Comparison of ENCODE assay signal across 17 cellular contexts in genomic region chr17:43881758-43882505, GRCh38. TPM values are rescaled to one million over a fixed set of nuclear protein-coding genes. Genes with fewer than 3 reads are reported as not detected.
DNase-seq lines count a peak whose midpoint lies in the region; ATAC-seq, FAIRE-seq and TF ChIP-seq lines count a peak whose summit lies in the region.
"Had no signal": no experiment of that assay in that cellular context is flagged by ENCODE, and none has a peak within 500 bp of the region (broad histone marks: within the 10 kb centered on the region; RNA-seq: fewer than 3 reads in every experiment).

No MANE protein-coding gene starts in this region.

- no peak overlapping the region for H3K18ac ChIP-seq in neuronal stem cell (ENCODE audit: low read length)

- no peak overlapping the region for H2BK12ac ChIP-seq in neuronal stem cell (ENCODE audit: low read length)

- H3K4me2 ChIP-seq in K562 (ENCODE audit: insufficient read depth, low read length) (peak overlapping the region; percentile 55), neuronal stem cell (ENCODE audit: insufficient read depth, low read length, poor library complexity, severe bottlenecking) (no peak overlapping the region)
- H3K4me2 ChIP-seq: A549 had no signal

- no peak for TF ChIP-seq POLR2A in K562 (conservative IDR thresholded peaks at IDR 0.05)
- no peak for TF ChIP-seq POLR2A in testis (IDR thresholded peaks at IDR 0.05)

- H2AK5ac ChIP-seq in neuronal stem cell (ENCODE audit: low read depth, low read length), result no peak overlapping the region

- BruUV-seq in K562 (replicated peaks; lab: Mats Ljungman, UMichigan), result no TSS peak

- H2BK15ac ChIP-seq in neuronal stem cell (ENCODE audit: low read length), result no peak overlapping the region

- H2BK5ac ChIP-seq in neuronal stem cell (ENCODE audit: low read length), result peak overlapping the region; percentile 1

- in situ Hi-C loops in K562 (cut with MboI), result no loop called here

- no peaks in the 10 kb centered on the region for H3K79me2 ChIP-seq in K562 (ENCODE audit: control insufficient read depth, insufficient read depth, low read length)

- H2BK120ac ChIP-seq in neuronal stem cell (ENCODE audit: low read depth, low read length), result no peak overlapping the region

- peaks cover 1% of the 10 kb centered on the region for H3K36me3 ChIP-seq in H7 (replicated peaks; ENCODE audit: control insufficient read depth, insufficient read depth, low read length)
- H3K36me3 ChIP-seq in K562 (ENCODE audit: control insufficient read depth, insufficient read depth, low read length), result no peaks in the 10 kb centered on the region
- peaks cover 0 to 18% of the 10 kb centered on the region in 2 donors for H3K36me3 ChIP-seq in neuronal stem cell (replicated peaks in 1 of 2; ENCODE audit: control insufficient read depth in 2 of 2, insufficient read depth in 2 of 2, low read length in 2 of 2)
- H3K36me3 ChIP-seq in testis (ENCODE audit: low read depth, missing control alignments), result no peaks in the 10 kb centered on the region

- no peak overlapping the region for H4K8ac ChIP-seq in neuronal stem cell (ENCODE audit: low read depth, low read length)

- POLR2A ChIA-PET in K562 (lab: Yijun Ruan, JAX), result interaction anchor here (0.8 to 0.9 kb wide), 2 partner anchors 16 to 26 kb away, joined by 3 read pairs; no protein-coding TSS in a partner anchor

- peak; percentile 69 for DNase-seq in H7
- peak; percentile 71 to 92 (median 90) for DNase-seq in K562 (ENCODE audit: extremely low read depth in 1 of 4, low spot score in 3 of 4)
- no peak for DNase-seq in neuronal stem cell (ENCODE audit: low spot score)
- DNase-seq in testis, result peak; percentile 73
- DNase-seq in NCI-H187 treated with DMSO at 0.1 percent for 48 hours (lab: John Stamatoyannopoulos, UW), result no peak
- no peak for DNase-seq in EL
- DNase-seq: CD8-positive, alpha-beta T cell; COR-L47; DND-41; GF-D8; IMR-90 had no signal

- H3K4me3 ChIP-seq in H7 (ENCODE audit: insufficient read depth, low read depth, low read length), result no peak overlapping the region
- no peak overlapping the region for H3K4me3 ChIP-seq in K562
- H3K4me3 ChIP-seq in neuronal stem cell (ENCODE audit: low read length in 2 of 2), result no peak overlapping the region
- H3K4me3 ChIP-seq in testis, result no peak overlapping the region
- H3K4me3 ChIP-seq: A549 had no signal

- intact Hi-C loops in K562 (cut with micrococcal nuclease) (no loop called here), testis (cut with DNase I; ENCODE audit: low total_unique reads) (no loop called here)

- peak; percentile 78 for FAIRE-seq in K562 (lab: Jason Lieb, UNC)
- FAIRE-seq: A549, GM19239, H54 had no signal

- no peak for TF ChIP-seq RAD21 in K562 (CRISPR knock-in tag; conservative IDR thresholded peaks at IDR 0.05 in 1 of 2, IDR thresholded peaks at IDR 0.05 in 1 of 2)

- peak; percentile 85 for ATAC-seq in K562
- ATAC-seq in GM21381 (IDR thresholded peaks at IDR 0.05; ENCODE audit: unreplicated experiment), result no peak
- ATAC-seq: A549; CD8-positive, alpha-beta T cell had no signal

- H4K91ac ChIP-seq in neuronal stem cell (ENCODE audit: low read depth, low read length, poor library complexity), result no peak overlapping the region

- TF ChIP-seq CTCF in K562 (IDR thresholded peaks at IDR 0.05 in 2 of 3, conservative IDR thresholded peaks at IDR 0.05 in 1 of 3; ENCODE audit: insufficient read depth in 2 of 3, low read depth in 1 of 3, low read length in 3 of 3), result no peak
- TF ChIP-seq CTCF in testis (IDR thresholded peaks at IDR 0.05), result no peak

- no peak overlapping the region for H3K4ac ChIP-seq in neuronal stem cell (ENCODE audit: low read length)

- H3K9me1 ChIP-seq in K562 (ENCODE audit: control insufficient read depth, insufficient read depth, low read length), result no peaks in the 10 kb centered on the region

- peaks cover 5% of the 10 kb centered on the region for H3K79me1 ChIP-seq in neuronal stem cell (ENCODE audit: low read depth, low read length)

- no peak overlapping the region for H3K27ac ChIP-seq in K562 (ENCODE audit: extremely low read depth, low read depth, low read length)
- no peak overlapping the region for H3K27ac ChIP-seq in neuronal stem cell (replicated peaks; ENCODE audit: low read length)
- H3K27ac ChIP-seq in testis, result no peak overlapping the region
- H3K27ac ChIP-seq: A549 had no signal

- H3K9me3 ChIP-seq in K562 (replicated peaks; ENCODE audit: control insufficient read depth, insufficient read depth, low read depth, low read length) (no peaks in the 10 kb centered on the region), neuronal stem cell (replicated peaks in 1 of 2; ENCODE audit: control insufficient read depth in 2 of 2, insufficient read depth in 1 of 2, low read depth in 1 of 2, low read length in 2 of 2) (no peaks in the 10 kb centered on the region), testis (no peaks in the 10 kb centered on the region)
- H3K9me3 ChIP-seq: A549 had no signal

- CTCF ChIA-PET in K562 (lab: Yijun Ruan, JAX; ENCODE audit: low intra/inter-chr PET ratio), result no interaction called here

- H3K9ac ChIP-seq in K562 (ENCODE audit: insufficient read depth in 1 of 2, low read depth in 2 of 2, low read length in 2 of 2) (0 out of 4 replicates have a peak overlapping the region, but pooled peaks of 1 of the 2 experiments have one; percentile 19), neuronal stem cell (ENCODE audit: low read depth, low read length, poor library complexity) (no peak overlapping the region)

- TF ChIP-seq EP300 in K562 (IDR thresholded peaks at IDR 0.05; ENCODE audit: low read length), result no peak

- no peak overlapping the region for H3K14ac ChIP-seq in neuronal stem cell (ENCODE audit: low read length)

- peaks cover 0 to 33% of the 10 kb centered on the region in 2 experiments; a peak in 3 of 5 replicates for H3K4me1 ChIP-seq in K562 (replicated peaks in 1 of 2; ENCODE audit: control insufficient read depth in 2 of 2, insufficient read depth in 2 of 2, low read length in 2 of 2)
- H3K4me1 ChIP-seq in neuronal stem cell (ENCODE audit: control insufficient read depth in 2 of 2, insufficient read depth in 1 of 2, low read depth in 1 of 2, low read length in 2 of 2), result peaks cover 4 to 8% of the 10 kb centered on the region in 2 donors
- peaks cover 5% of the 10 kb centered on the region for H3K4me1 ChIP-seq in testis

- H2AFZ ChIP-seq in K562 (ENCODE audit: low read depth, low read length) (peak overlapping the region; percentile 82), neuronal stem cell (ENCODE audit: low read length) (no peak overlapping the region)

- H3K23ac ChIP-seq in neuronal stem cell (ENCODE audit: low read depth, low read length, poor library complexity), result no peak overlapping the region

- 38% methylated on average over 18 of the region's 27 CpGs for WGBS in K562 (ENCODE audit: insufficient coverage, low coverage, missing lambda C conversion rate)
- WGBS in neuronal stem cell (ENCODE audit: extremely low coverage in 2 of 2, insufficient read length in 2 of 2, insufficient replicate concordance in 1 of 2), 2 donors, result no CpG with 5 or more reads among the region's 27 CpGs
- WGBS in testis, 2 donors, result 67 to 78% methylated on average over 25 to 27 of the region's 27 CpGs

- H4K20me1 ChIP-seq in K562 (replicated peaks; ENCODE audit: control insufficient read depth, insufficient read depth, low read length), result no peaks in the 10 kb centered on the region; the same call in 1 of the 2 replicates

- H3K27me3 ChIP-seq in H7 (ENCODE audit: control insufficient read depth, insufficient read depth, low read length) (no peaks in the 10 kb centered on the region), K562 (ENCODE audit: control insufficient read depth in 2 of 2, insufficient read depth in 2 of 2, low read length in 2 of 2) (peaks cover 4 to 12% of the 10 kb centered on the region in 2 experiments; a peak in 3 of 5 replicates), neuronal stem cell (ENCODE audit: control insufficient read depth in 3 of 3, insufficient read depth in 3 of 3, low read depth in 1 of 3, low read length in 3 of 3) (no peaks in the 10 kb centered on the region), testis (no peaks in the 10 kb centered on the region)

RNA-seq across cellular contexts. Expression of gene MPP2, which starts 25.4 kb away (rescaled TPM):
- total RNA-seq in H7 (2014; rRNA removed; shearing (Covaris generic)), result 9.0 and 12.2 TPM in 2 replicates
- total RNA-seq in K562 (2011; cell fraction: chromatin; rRNA removed; ENCODE audit: low replicate concordance), result 0.30 and 1.5 TPM in 2 replicates
- total RNA-seq in K562 (2011; cell fraction: nucleolus; rRNA removed), result 1.2 and 1.8 TPM in 2 replicates
- 0.66 and 0.99 TPM in 2 replicates for total RNA-seq in K562 (2011; cell fraction: nucleoplasm; rRNA removed)
- 0.14 and 0.41 TPM in 2 replicates for total RNA-seq in K562 (2014; rRNA removed)
- 0.35 and 0.44 TPM in 2 replicates for total RNA-seq in K562 (2014; rRNA removed; fragmentation: Illumina TruSeq; extraction: Trizol)
- total RNA-seq in K562 (2015; rRNA removed; fragmentation: Illumina TruSeq; extraction: Trizol), result 0.26 and 0.33 TPM in 2 replicates
- 0.45 and 0.53 TPM in 2 replicates for total RNA-seq in K562 (2021)
- polyA plus RNA-seq in K562 (2011; rRNA removed), result 1.0 and 1.2 TPM in 2 replicates
- 1.3 and 1.5 TPM in 2 replicates for polyA plus RNA-seq in K562 (2011; cell fraction: cytosol; rRNA removed)
- polyA plus RNA-seq in K562 (2011; cell fraction: nucleus; rRNA removed), result 1.4 and 1.6 TPM in 2 replicates
- polyA plus RNA-seq in K562 (2012), result 0.19 and 0.34 TPM in 2 replicates
- 0.24 and 0.28 TPM in 2 replicates for polyA plus RNA-seq in K562 (2014; fragmentation: Illumina TruSeq; extraction: Trizol)
- polyA plus RNA-seq in K562 (2014; fragmentation: Nextera tagmentation; extraction: Ambion mirVana), result under 1 TPM; 0.04 TPM
- 0.12 and 0.39 TPM in 2 replicates for polyA plus RNA-seq in K562 (2014; rRNA removed)
- polyA minus RNA-seq in K562 (2011; rRNA and poly(A)+ RNA removed), result 0.99 and 1.5 TPM in 2 replicates
- polyA minus RNA-seq in K562 (2011; cell fraction: cytosol; rRNA and poly(A)+ RNA removed), result 1.2 and 1.3 TPM in 2 replicates
- polyA minus RNA-seq in K562 (2011; cell fraction: nucleus; rRNA and poly(A)+ RNA removed), result 0.89 and 1.9 TPM in 2 replicates
- polyA plus RNA-seq in neuronal stem cell (2013, experiment 1 of 2), result 13.6 TPM
- polyA plus RNA-seq in neuronal stem cell (2013, experiment 2 of 2), result 14.1 TPM
- 10 to 100 TPM; 25.1 to 25.8 TPM for total RNA-seq in testis
- polyA plus RNA-seq in testis (ENCODE audit: insufficient read depth, low read depth, low replicate concordance), result 31.4 TPM
- polyA plus RNA-seq: CD14-positive monocyte had no signal

RNA-seq across cellular contexts. Expression of gene CD300LG, which starts 35.0 kb away (rescaled TPM):
- total RNA-seq in H7 (2014; rRNA removed; shearing (Covaris generic)), result not detected in 2 replicates
- total RNA-seq in K562 (2011; cell fraction: chromatin; rRNA removed; ENCODE audit: low replicate concordance), result not detected in 2 replicates
- total RNA-seq in K562 (2011; cell fraction: nucleolus; rRNA removed), result not detected in 2 replicates
- not detected in 2 replicates for total RNA-seq in K562 (2011; cell fraction: nucleoplasm; rRNA removed)
- total RNA-seq in K562 (2014; rRNA removed), result not detected in 2 replicates
- not detected in 2 replicates for total RNA-seq in K562 (2014; rRNA removed; fragmentation: Illumina TruSeq; extraction: Trizol)
- not detected in 2 replicates for total RNA-seq in K562 (2015; rRNA removed; fragmentation: Illumina TruSeq; extraction: Trizol)
- total RNA-seq in K562 (2021), result not detected in 2 replicates
- polyA plus RNA-seq in K562 (2011; rRNA removed), result not detected in 2 replicates
- not detected in 2 replicates for polyA plus RNA-seq in K562 (2011; cell fraction: cytosol; rRNA removed)
- not detected in 2 replicates for polyA plus RNA-seq in K562 (2011; cell fraction: nucleus; rRNA removed)
- not detected in 2 replicates for polyA plus RNA-seq in K562 (2012)
- not detected in 2 replicates for polyA plus RNA-seq in K562 (2014; fragmentation: Illumina TruSeq; extraction: Trizol)
- not detected for polyA plus RNA-seq in K562 (2014; fragmentation: Nextera tagmentation; extraction: Ambion mirVana)
- not detected in 2 replicates for polyA plus RNA-seq in K562 (2014; rRNA removed)
- polyA minus RNA-seq in K562 (2011; rRNA and poly(A)+ RNA removed), result not detected in 2 replicates
- not detected in 2 replicates for polyA minus RNA-seq in K562 (2011; cell fraction: cytosol; rRNA and poly(A)+ RNA removed)
- polyA minus RNA-seq in K562 (2011; cell fraction: nucleus; rRNA and poly(A)+ RNA removed), result not detected in 2 replicates
- 0.04 TPM for polyA plus RNA-seq in neuronal stem cell (2013, experiment 1 of 2)
- 0.03 TPM for polyA plus RNA-seq in neuronal stem cell (2013, experiment 2 of 2)
- total RNA-seq in testis, result 10 to 100 TPM; 48.4 to 53.9 TPM
- polyA plus RNA-seq in testis (ENCODE audit: insufficient read depth, low read depth, low replicate concordance), result 49.2 TPM
- total RNA-seq: CD8-positive, alpha-beta T cell; IMR-90 had no signal
- polyA plus RNA-seq: A549, BJ, CD14-positive monocyte, IMR-90 had no signal

RNA-seq across cellular contexts. Expression of gene MPP3, which starts 49.0 kb away (rescaled TPM):
- total RNA-seq in H7 (2014; rRNA removed; shearing (Covaris generic)), result 7.7 and 8.3 TPM in 2 replicates
- total RNA-seq in K562 (2011; cell fraction: chromatin; rRNA removed; ENCODE audit: low replicate concordance), result 39.6 and 62.5 TPM in 2 replicates
- 26.3 and 31.2 TPM in 2 replicates for total RNA-seq in K562 (2011; cell fraction: nucleolus; rRNA removed)
- 35.3 and 39.0 TPM in 2 replicates for total RNA-seq in K562 (2011; cell fraction: nucleoplasm; rRNA removed)
- total RNA-seq in K562 (2014; rRNA removed) (6.0 and 10.4 TPM in 2 replicates), K562 (2014; rRNA removed; fragmentation: Illumina TruSeq; extraction: Trizol) (3.1 TPM in 2 replicates), K562 (2015; rRNA removed; fragmentation: Illumina TruSeq; extraction: Trizol) (2.2 and 2.9 TPM in 2 replicates), K562 (2021) (5.1 and 5.9 TPM in 2 replicates), testis (10 to 100 TPM; 16.7 to 18.2 TPM)
- polyA plus RNA-seq in K562 (2011; rRNA removed) (5.3 and 6.2 TPM in 2 replicates), K562 (2014; fragmentation: Illumina TruSeq; extraction: Trizol) (4.1 and 4.5 TPM in 2 replicates), K562 (2014; fragmentation: Nextera tagmentation; extraction: Ambion mirVana) (1 to 10 TPM in 1 of 2 experiments, under 1 TPM in 1; 0.41 to 1.1 TPM), K562 (2014; rRNA removed) (5.3 and 5.4 TPM in 2 replicates), testis (ENCODE audit: insufficient read depth, low read depth, low replicate concordance) (5.9 TPM)
- polyA plus RNA-seq in K562 (2011; cell fraction: cytosol; rRNA removed), result 4.4 and 7.6 TPM in 2 replicates
- polyA plus RNA-seq in K562 (2011; cell fraction: nucleus; rRNA removed), result 21.3 and 32.5 TPM in 2 replicates
- polyA plus RNA-seq in K562 (2012), result 2.0 and 2.7 TPM in 2 replicates
- polyA minus RNA-seq in K562 (2011; rRNA and poly(A)+ RNA removed), result 3.9 and 7.3 TPM in 2 replicates
- polyA minus RNA-seq in K562 (2011; cell fraction: cytosol; rRNA and poly(A)+ RNA removed), result 3.1 and 5.0 TPM in 2 replicates
- polyA minus RNA-seq in K562 (2011; cell fraction: nucleus; rRNA and poly(A)+ RNA removed), result 8.9 and 9.3 TPM in 2 replicates
- polyA plus RNA-seq in neuronal stem cell (2013, experiment 1 of 2), result 5.1 TPM
- polyA plus RNA-seq in neuronal stem cell (2013, experiment 2 of 2), result 5.9 TPM
- total RNA-seq: CD8-positive, alpha-beta T cell had no signal
- polyA plus RNA-seq: CD14-positive monocyte had no signal

Comparison
In these comparisons a context has a peak if more than half of its experiments do, and no peak if none do; other contexts are left out.
1. DNase-seq: peak in H7 (single experiment), K562 (4 of 4) and testis (single experiment); none in neuronal stem cell (single experiment), NCI-H187 treated with DMSO at 0.1 percent for 48 hours (single experiment) and EL (single experiment).
2. RNA of gene CD300LG, which starts 35.0 kb away (total RNA-seq): 48.4 to 53.9 TPM in testis; not detected in H7 and not detected in K562; every median in the first group is over 10 times any median in the second.